Comparison of ENCODE assay signal across 29 cellular contexts in the genomic region with DNA sequence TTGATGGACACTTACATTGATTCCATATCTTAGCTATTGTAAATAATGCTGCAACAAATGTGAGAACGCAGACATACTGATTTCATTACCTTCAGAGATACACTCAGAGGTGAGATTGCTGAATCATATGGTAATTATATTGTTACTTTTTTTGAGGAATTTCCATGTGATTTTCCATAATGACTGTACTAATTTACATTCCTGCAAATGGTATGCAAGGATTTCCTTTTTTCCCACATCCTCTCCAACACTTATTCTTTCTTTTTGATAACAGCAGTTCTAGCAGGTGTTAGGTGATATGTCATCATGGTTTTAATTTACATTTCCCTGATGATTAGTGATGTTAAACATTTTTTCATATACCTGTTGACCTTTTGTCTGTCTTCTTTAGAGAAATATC.
"Had no signal": no experiment of that assay in that cellular context is flagged by ENCODE, and none has a peak within 500 bp of the region (broad histone marks: within the 10 kb centered on the region; RNA-seq: fewer than 3 reads in every experiment).

No MANE protein-coding gene starts in this region.

- H3K4me1 ChIP-seq: stomach, suprapubic skin, testis, thyroid gland, tibial artery, tibial nerve, transverse colon, upper lobe of left lung, upper lobe of right lung, uterus, vagina had no signal

- H3K4me3 Mint-ChIP-seq: stimulated activated effector memory CD8-positive, alpha-beta T cell treated with anti-CD3 and anti-CD28 coated beads, Interleukin-12 subunit alpha, Interleukin-12 subunit beta, amount 100 ng/mL, for 72 hours; stimulated activated memory B cell treated with anti-CD40 and anti-IgM and Interleukin-4, amounts not matched to agents 10 μg/mL and 1 μg/mL and 100 μg/mL, for 72 hours; stimulated activated naive B cell treated with anti-CD40 and anti-IgM and Interleukin-4, amounts not matched to agents 10 μg/mL and 1 μg/mL and 100 μg/mL, for 72 hours; stimulated activated naive CD8-positive, alpha-beta T cell treated with anti-CD3 and anti-CD28 coated beads, Interleukin-15, amount 100 ng/mL, for 72 hours; stimulated activated naive CD8-positive, alpha-beta T cell treated with anti-CD3 and anti-CD28 coated beads, Interleukin-15, Interleukin-2, amounts not matched to agents 100 ng/mL and 50 ng/mL, for 24 hours; type B pancreatic cell had no signal

- DNase-seq: stimulated activated CD4-positive, alpha-beta T cell treated with anti-CD3 and anti-CD28 coated beads, Interleukin-2, amount 100 ng/mL, for 48 hours; stimulated activated CD4-positive, alpha-beta T cell treated with anti-CD3 and anti-CD28 coated beads, Interleukin-4, amount 100 ng/mL, for 1 hour; stimulated activated CD4-positive, alpha-beta T cell treated with anti-CD3 and anti-CD28 coated beads, Interleukin-4, amount 100 ng/mL, for 24 hours; stimulated activated CD4-positive, alpha-beta T cell treated with anti-CD3 and anti-CD28 coated beads, Interleukin-4, amount 100 ng/mL, for 4 hours; stimulated activated CD8-positive, alpha-beta memory T cell treated with anti-CD3 and anti-CD28 coated beads, Interleukin-4, amount 100 ng/mL, for 48 hours; stimulated activated naive B cell treated with anti-CD40 and anti-IgM and Interleukin-4, amounts not matched to agents 10 μg/mL and 1 μg/mL and 100 μg/mL, for 72 hours; stimulated activated naive CD4-positive, alpha-beta T cell; stimulated activated naive CD4-positive, alpha-beta T cell treated with Interleukin-2 at 50 U/mL for 16 hours; stimulated activated naive CD8-positive, alpha-beta T cell treated with anti-CD3 and anti-CD28 coated beads, Interleukin-15, amount 100 ng/mL, for 72 hours; stimulated activated naive CD8-positive, alpha-beta T cell treated with anti-CD3 and anti-CD28 coated beads, Interleukin-15, Interleukin-2, amounts not matched to agents 100 U/mL and 50 U/mL, for 24 hours; stomach; substantia nigra; testis; thyroid gland; tibial artery; transverse colon; trophoblast cell; upper lobe of left lung; upper lobe of right lung; uterus had no signal

- H3K36me3 Mint-ChIP-seq: stimulated activated effector memory CD8-positive, alpha-beta T cell treated with anti-CD3 and anti-CD28 coated beads, Interleukin-12 subunit alpha, Interleukin-12 subunit beta, amount 100 ng/mL, for 72 hours; stimulated activated memory B cell treated with anti-CD40 and anti-IgM and Interleukin-4, amounts not matched to agents 10 μg/mL and 1 μg/mL and 100 μg/mL, for 72 hours; stimulated activated naive B cell treated with anti-CD40 and anti-IgM and Interleukin-4, amounts not matched to agents 10 μg/mL and 1 μg/mL and 100 μg/mL, for 72 hours; type B pancreatic cell had no signal

- H3K27me3 ChIP-seq: stomach, suprapubic skin, testis, thyroid gland, tibial artery, tibial nerve, transverse colon, upper lobe of left lung, upper lobe of right lung, uterus, vagina had no signal

- ATAC-seq: stimulated activated effector memory CD8-positive, alpha-beta T cell treated with anti-CD3 and anti-CD28 coated beads, Interleukin-12 subunit alpha, Interleukin-12 subunit beta, amount 100 ng/mL, for 72 hours; stimulated activated memory B cell treated with anti-CD40 and anti-IgM and Interleukin-4, amounts not matched to agents 10 μg/mL and 1 μg/mL and 100 μg/mL, for 72 hours; stimulated activated naive B cell treated with anti-CD40 and anti-IgM and Interleukin-4, amounts not matched to agents 10 μg/mL and 1 μg/mL and 100 μg/mL, for 72 hours; stimulated activated naive CD8-positive, alpha-beta T cell treated with anti-CD3 and anti-CD28 coated beads, Interleukin-15, amount 100 ng/mL, for 72 hours; stimulated activated naive CD8-positive, alpha-beta T cell treated with anti-CD3 and anti-CD28 coated beads, Interleukin-15, Interleukin-2, amounts not matched to agents 100 U/mL and 50 U/mL, for 24 hours; upper lobe of right lung had no signal

- FAIRE-seq: urothelium cell line had no signal

- H3K27me3 Mint-ChIP-seq: stimulated activated memory B cell treated with anti-CD40 and anti-IgM and Interleukin-4, amounts not matched to agents 10 μg/mL and 1 μg/mL and 100 μg/mL, for 72 hours; stimulated activated naive B cell treated with anti-CD40 and anti-IgM and Interleukin-4, amounts not matched to agents 10 μg/mL and 1 μg/mL and 100 μg/mL, for 72 hours; stimulated activated naive CD8-positive, alpha-beta T cell treated with anti-CD3 and anti-CD28 coated beads, Interleukin-15, amount 100 ng/mL, for 72 hours; stimulated activated naive CD8-positive, alpha-beta T cell treated with anti-CD3 and anti-CD28 coated beads, Interleukin-15, Interleukin-2, amounts not matched to agents 100 ng/mL and 50 ng/mL, for 24 hours had no signal

- H3K36me3 ChIP-seq: stomach, suprapubic skin, thoracic aorta, thyroid gland, tibial artery, tibial nerve, transverse colon, upper lobe of left lung, upper lobe of right lung, uterus, vagina had no signal

- H3K9me3 ChIP-seq: suprapubic skin, testis, thoracic aorta, thyroid gland, transverse colon, upper lobe of right lung, uterus, vagina had no signal

- H3K4me3 ChIP-seq: stomach, suprapubic skin, testis, thoracic aorta, thyroid gland, tibial artery, tibial nerve, transverse colon, upper lobe of left lung, upper lobe of right lung, uterus, vagina had no signal

- H3K4me1 Mint-ChIP-seq: stimulated activated effector memory CD8-positive, alpha-beta T cell treated with anti-CD3 and anti-CD28 coated beads, Interleukin-12 subunit alpha, Interleukin-12 subunit beta, amount 100 ng/mL, for 72 hours; stimulated activated memory B cell treated with anti-CD40 and anti-IgM and Interleukin-4, amounts not matched to agents 10 μg/mL and 1 μg/mL and 100 μg/mL, for 72 hours; stimulated activated naive B cell treated with anti-CD40 and anti-IgM and Interleukin-4, amounts not matched to agents 10 μg/mL and 1 μg/mL and 100 μg/mL, for 72 hours; stimulated activated naive CD8-positive, alpha-beta T cell treated with anti-CD3 and anti-CD28 coated beads, Interleukin-15, amount 100 ng/mL, for 72 hours had no signal

- H3K9me3 Mint-ChIP-seq: type B pancreatic cell had no signal

- H3K27ac Mint-ChIP-seq: stimulated activated effector memory CD8-positive, alpha-beta T cell treated with anti-CD3 and anti-CD28 coated beads, Interleukin-12 subunit alpha, Interleukin-12 subunit beta, amount 100 ng/mL, for 72 hours; stimulated activated memory B cell treated with anti-CD40 and anti-IgM and Interleukin-4, amounts not matched to agents 10 μg/mL and 1 μg/mL and 100 μg/mL, for 72 hours; stimulated activated naive B cell treated with anti-CD40 and anti-IgM and Interleukin-4, amounts not matched to agents 10 μg/mL and 1 μg/mL and 100 μg/mL, for 72 hours; stimulated activated naive CD8-positive, alpha-beta T cell treated with anti-CD3 and anti-CD28 coated beads, Interleukin-15, amount 100 ng/mL, for 72 hours; stimulated activated naive CD8-positive, alpha-beta T cell treated with anti-CD3 and anti-CD28 coated beads, Interleukin-15, Interleukin-2, amounts not matched to agents 100 ng/mL and 50 ng/mL, for 24 hours; type B pancreatic cell had no signal

- H3K27ac ChIP-seq: stomach, suprapubic skin, testis, thoracic aorta, thyroid gland, tibial artery, tibial nerve, transverse colon, upper lobe of left lung, upper lobe of right lung, uterus, vagina had no signal
